Comparison of ENCODE assay signal across 8 cellular contexts in genomic region chr1:248825136-248825535, GRCh38. TPM values are rescaled to one million over a fixed set of nuclear protein-coding genes. Genes with fewer than 3 reads are reported as not detected.
DNase-seq lines count a peak whose midpoint lies in the region; ATAC-seq and TF ChIP-seq lines count a peak whose summit lies in the region.

No MANE protein-coding gene starts in this region.

- no peak for TF ChIP-seq CTCF in GM12875 (IDR thresholded peaks at IDR 0.05; ENCODE audit: borderline replicate concordance, insufficient read depth, low read depth, low read length)
- no peak for TF ChIP-seq CTCF in WERI-Rb-1 (IDR thresholded peaks at IDR 0.05; ENCODE audit: low read depth, low read length)
- TF ChIP-seq CTCF in fibroblast of villous mesenchyme (IDR thresholded peaks at IDR 0.05; ENCODE audit: insufficient read depth, low read depth, low read length) = no peak

- peaks cover 39% of the 10 kb centered on the region for H3K36me3 ChIP-seq in WERI-Rb-1

- H3K4me3 ChIP-seq in GM12875 (ENCODE audit: low read depth, low read length) (peak overlapping the region; percentile 86), WERI-Rb-1 (ENCODE audit: low read depth, low read length) (peak overlapping the region; percentile 74), fibroblast of villous mesenchyme (ENCODE audit: low read depth, low read length) (peak overlapping the region; percentile 99)

- peak overlapping the region; percentile 99 for H3K27ac ChIP-seq in WERI-Rb-1

- intact Hi-C loops in sciatic nerve (cut with DNase I) = no loop called here
- intact Hi-C loops in posterior vena cava (cut with DNase I) = no loop called here

- peaks cover 5% of the 10 kb centered on the region for H3K9me3 ChIP-seq in WERI-Rb-1 (ENCODE audit: severe bottlenecking)

- ATAC-seq in sciatic nerve (peak; percentile 0), GM21381 (IDR thresholded peaks at IDR 0.05; ENCODE audit: unreplicated experiment) (no peak)

- no peaks in the 10 kb centered on the region for H3K27me3 ChIP-seq in WERI-Rb-1 (ENCODE audit: insufficient read depth, low read depth, severe bottlenecking)

- no peak for DNase-seq in WERI-Rb-1
- no peak for DNase-seq in fibroblast of villous mesenchyme (ENCODE audit: low read depth)
- no peak for DNase-seq in sciatic nerve (ENCODE audit: low spot score)
- no peak for DNase-seq in NCI-H2081 treated with DMSO at 0.1 percent for 48 hours (lab: John Stamatoyannopoulos, UW)
- no peak for DNase-seq in posterior vena cava (ENCODE audit: low spot score)
- DNase-seq in T-helper 9 cell = no peak

RNA-seq across cellular contexts. Expression of gene SH3BP5L, which starts 0.6 kb away (rescaled TPM):
- 26.1 and 28.9 TPM in 2 replicates for total RNA-seq in fibroblast of villous mesenchyme
- 19.7 TPM for total RNA-seq in sciatic nerve
- 10 to 100 TPM; 17.5 to 18.4 TPM for total RNA-seq in posterior vena cava

RNA-seq across cellular contexts. Expression of gene ZNF672, which starts 12.9 kb away (rescaled TPM):
- total RNA-seq in fibroblast of villous mesenchyme (17.7 and 19.4 TPM in 2 replicates), sciatic nerve (27.6 TPM), posterior vena cava (10 to 100 TPM; 17.6 to 23.4 TPM)

RNA-seq across cellular contexts. Expression of gene ZNF692, which starts 33.7 kb away (rescaled TPM):
- total RNA-seq in fibroblast of villous mesenchyme (10.6 and 22.0 TPM in 2 replicates), sciatic nerve (46.4 TPM), posterior vena cava (10 to 100 TPM; 14.7 to 17.6 TPM)
